2 cellular contexts compared by ENCODE assay signal in genomic region chr1:201553496-201554166, GRCh38.
TF ChIP-seq lines count a peak whose summit lies in the region.

No MANE protein-coding gene starts in this region.

TF ChIP-seq in IMR-90, 13 proteins besides CTCF, POLR2A, EP300 and RAD21:
- TF ChIP-seq MXI1 (IDR thresholded peaks at IDR 0.05; ENCODE audit: borderline replicate concordance, low read depth, low read length) (no peak), MAFK (IDR thresholded peaks at IDR 0.05; ENCODE audit: low read depth, low read length) (peak; percentile 39; the same call in 1 of the 2 replicates), SMC3 (IDR thresholded peaks at IDR 0.05; ENCODE audit: low read depth, low read length) (no peak), RCOR1 (IDR thresholded peaks at IDR 0.05; ENCODE audit: insufficient replicate concordance, low read length) (no peak), CHD1 (IDR thresholded peaks at IDR 0.05; ENCODE audit: low read depth, low read length) (no peak), RFX5 (IDR thresholded peaks at IDR 0.05; ENCODE audit: low read depth, low read length) (no peak), FOS (IDR thresholded peaks at IDR 0.05; ENCODE audit: low read depth, low read length) (no peak)
- TF ChIP-seq, protein P1, sequence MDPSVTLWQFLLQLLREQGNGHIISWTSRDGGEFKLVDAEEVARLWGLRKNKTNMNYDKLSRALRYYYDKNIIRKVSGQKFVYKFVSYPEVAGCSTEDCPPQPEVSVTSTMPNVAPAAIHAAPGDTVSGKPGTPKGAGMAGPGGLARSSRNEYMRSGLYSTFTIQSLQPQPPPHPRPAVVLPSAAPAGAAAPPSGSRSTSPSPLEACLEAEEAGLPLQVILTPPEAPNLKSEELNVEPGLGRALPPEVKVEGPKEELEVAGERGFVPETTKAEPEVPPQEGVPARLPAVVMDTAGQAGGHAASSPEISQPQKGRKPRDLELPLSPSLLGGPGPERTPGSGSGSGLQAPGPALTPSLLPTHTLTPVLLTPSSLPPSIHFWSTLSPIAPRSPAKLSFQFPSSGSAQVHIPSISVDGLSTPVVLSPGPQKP (IDR thresholded peaks at IDR 0.05; ENCODE audit: borderline replicate concordance, low read depth, low read length) = no peak

TF ChIP-seq in K562, 482 proteins besides CTCF, POLR2A, EP300 and RAD21:
- TF ChIP-seq ZKSCAN8 (CRISPR knock-in tag; IDR thresholded peaks at IDR 0.05) = peak; percentile 70; the same call in 1 of the 2 replicates
- no peak for TF ChIP-seq CREM (IDR thresholded peaks at IDR 0.05; ENCODE audit: low read depth)
- peak; percentile 25; the same call in 1 of the 2 replicates for TF ChIP-seq SOX6 (IDR thresholded peaks at IDR 0.05)
- TF ChIP-seq CTBP1 (IDR thresholded peaks at IDR 0.05; ENCODE audit: borderline replicate concordance) = peak; percentile 17; the same call in 1 of the 2 replicates
- TF ChIP-seq, protein P2, sequence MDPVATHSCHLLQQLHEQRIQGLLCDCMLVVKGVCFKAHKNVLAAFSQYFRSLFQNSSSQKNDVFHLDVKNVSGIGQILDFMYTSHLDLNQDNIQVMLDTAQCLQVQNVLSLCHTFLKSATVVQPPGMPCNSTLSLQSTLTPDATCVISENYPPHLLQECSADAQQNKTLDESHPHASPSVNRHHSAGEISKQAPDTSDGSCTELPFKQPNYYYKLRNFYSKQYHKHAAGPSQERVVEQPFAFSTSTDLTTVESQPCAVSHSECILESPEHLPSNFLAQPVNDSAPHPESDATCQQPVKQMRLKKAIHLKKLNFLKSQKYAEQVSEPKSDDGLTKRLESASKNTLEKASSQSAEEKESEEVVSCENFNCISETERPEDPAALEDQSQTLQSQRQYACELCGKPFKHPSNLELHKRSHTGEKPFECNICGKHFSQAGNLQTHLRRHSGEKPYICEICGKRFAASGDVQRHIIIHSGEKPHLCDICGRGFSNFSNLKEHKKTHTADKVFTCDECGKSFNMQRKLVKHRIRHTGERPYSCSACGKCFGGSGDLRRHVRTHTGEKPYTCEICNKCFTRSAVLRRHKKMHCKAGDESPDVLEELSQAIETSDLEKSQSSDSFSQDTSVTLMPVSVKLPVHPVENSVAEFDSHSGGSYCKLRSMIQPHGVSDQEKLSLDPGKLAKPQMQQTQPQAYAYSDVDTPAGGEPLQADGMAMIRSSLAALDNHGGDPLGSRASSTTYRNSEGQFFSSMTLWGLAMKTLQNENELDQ (CRISPR knock-in tag; IDR thresholded peaks at IDR 0.05; ENCODE audit: borderline replicate concordance) = 0 out of 2 replicates have a peak, but pooled peaks have one; percentile 25
- TF ChIP-seq ZHX1 (conservative IDR thresholded peaks at IDR 0.05; ENCODE audit: low read length) = no peak
- TF ChIP-seq NFYB (IDR thresholded peaks at IDR 0.05; ENCODE audit: extremely low read depth, insufficient read length) = no peak
- TF ChIP-seq, protein P3, sequence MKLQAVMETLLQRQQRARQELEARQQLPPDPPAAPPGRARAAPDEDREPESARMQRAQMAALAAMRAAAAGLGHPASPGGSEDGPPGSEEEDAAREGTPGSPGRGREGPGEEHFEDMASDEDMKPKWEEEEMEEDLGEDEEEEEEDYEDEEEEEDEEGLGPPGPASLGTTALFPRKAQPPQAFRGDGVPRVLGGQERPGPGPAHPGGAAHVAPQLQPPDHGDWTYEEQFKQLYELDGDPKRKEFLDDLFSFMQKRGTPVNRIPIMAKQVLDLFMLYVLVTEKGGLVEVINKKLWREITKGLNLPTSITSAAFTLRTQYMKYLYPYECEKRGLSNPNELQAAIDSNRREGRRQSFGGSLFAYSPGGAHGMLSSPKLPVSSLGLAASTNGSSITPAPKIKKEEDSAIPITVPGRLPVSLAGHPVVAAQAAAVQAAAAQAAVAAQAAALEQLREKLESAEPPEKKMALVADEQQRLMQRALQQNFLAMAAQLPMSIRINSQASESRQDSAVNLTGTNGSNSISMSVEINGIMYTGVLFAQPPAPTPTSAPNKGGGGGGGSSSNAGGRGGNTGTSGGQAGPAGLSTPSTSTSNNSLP (IDR thresholded peaks at IDR 0.05; ENCODE audit: borderline replicate concordance, low read depth, low read length) = no peak
- TF ChIP-seq TGIF2 (CRISPR knock-in tag; IDR thresholded peaks at IDR 0.05) = no peak
- TF ChIP-seq ZNF197 (CRISPR knock-in tag; IDR thresholded peaks at IDR 0.05; ENCODE audit: low read depth) = 0 out of 2 replicates have a peak, but pooled peaks have one; percentile 60
- peak; percentile 64 for TF ChIP-seq ZNF584 (CRISPR knock-in tag; IDR thresholded peaks at IDR 0.05; ENCODE audit: low read depth)
- TF ChIP-seq ZNF668 (CRISPR knock-in tag; IDR thresholded peaks at IDR 0.05) = 0 out of 2 replicates have a peak, but pooled peaks have one; percentile 56
- no peak for TF ChIP-seq U2AF2 (optimal IDR thresholded peaks at IDR 0.05; ENCODE audit: low read depth, low read length)
- TF ChIP-seq ZNF239 (CRISPR knock-in tag; IDR thresholded peaks at IDR 0.05) = 0 out of 2 replicates have a peak, but pooled peaks have one; percentile 8
- TF ChIP-seq THRB (CRISPR knock-in tag; conservative IDR thresholded peaks at IDR 0.05) = 0 out of 2 replicates have a peak, but pooled peaks have one; percentile 61
- TF ChIP-seq PKNOX1 (IDR thresholded peaks at IDR 0.05) = no peak
- TF ChIP-seq GABPB1 (CRISPR knock-in tag; IDR thresholded peaks at IDR 0.05) = 0 out of 2 replicates have a peak, but pooled peaks have one; percentile 30
- no peak for TF ChIP-seq HNRNPUL1 (IDR thresholded peaks at IDR 0.05; ENCODE audit: low read length)
- TF ChIP-seq SPI1 (IDR thresholded peaks at IDR 0.05; ENCODE audit: borderline replicate concordance, low read depth, low read length) = peak; percentile 30; the same call in 1 of the 2 replicates
- TF ChIP-seq KLF6 (CRISPR knock-in tag; IDR thresholded peaks at IDR 0.05; ENCODE audit: borderline replicate concordance) = peak; percentile 24; the same call in 1 of the 2 replicates
- TF ChIP-seq PURB (CRISPR knock-in tag; IDR thresholded peaks at IDR 0.05; ENCODE audit: low read depth) = no peak
- TF ChIP-seq ZNF175 (CRISPR knock-in tag; IDR thresholded peaks at IDR 0.05; ENCODE audit: low read depth) = peak; percentile 74; the same call in 1 of the 2 replicates
- no peak for TF ChIP-seq NR2F6 (CRISPR knock-in tag; IDR thresholded peaks at IDR 0.05)
- no peak for TF ChIP-seq ZNF444 (CRISPR knock-in tag; IDR thresholded peaks at IDR 0.05)
TF ChIP-seq in K562: peak in this region for 13.
